Comparison of ENCODE assay signal across 27 cellular contexts in genomic region chr5:5273976-5274375, GRCh38.
"Had no signal": no experiment of that assay in that cellular context is flagged by ENCODE, and none has a peak within 500 bp of the region (broad histone marks: within the 10 kb centered on the region; RNA-seq: fewer than 3 reads in every experiment).

No MANE protein-coding gene starts in this region.

- H3K27me3 Mint-ChIP-seq: naive B cell; natural killer cell treated with Interleukin-12 subunit alpha and Interleukin-12 subunit beta and Interleukin-15 and Interleukin-18, amount 100 ng/mL, for 72 hours; progenitor cell of endocrine pancreas; stimulated activated naive B cell treated with anti-CD40 and anti-IgM and Interleukin-4, amounts not matched to agents 10 μg/mL and 1 μg/mL and 100 μg/mL, for 72 hours; stimulated activated naive CD8-positive, alpha-beta T cell treated with anti-CD3 and anti-CD28 coated beads, Interleukin-15, Interleukin-2, amounts not matched to agents 100 ng/mL and 50 ng/mL, for 24 hours had no signal

- H3K27ac Mint-ChIP-seq: naive thymus-derived CD8-positive, alpha-beta T cell; natural killer cell treated with Interleukin-12 subunit alpha and Interleukin-12 subunit beta and Interleukin-15 and Interleukin-18, amount 100 ng/mL, for 72 hours; progenitor cell of endocrine pancreas; stimulated activated effector memory CD8-positive, alpha-beta T cell treated with anti-CD3 and anti-CD28 coated beads, Interleukin-12 subunit alpha, Interleukin-12 subunit beta, amount 100 ng/mL, for 72 hours; stimulated activated naive B cell treated with anti-CD40 and anti-IgM and Interleukin-4, amounts not matched to agents 10 μg/mL and 1 μg/mL and 100 μg/mL, for 72 hours; stimulated activated naive CD8-positive, alpha-beta T cell treated with anti-CD3 and anti-CD28 coated beads, Interleukin-15, Interleukin-2, amounts not matched to agents 100 ng/mL and 50 ng/mL, for 24 hours had no signal

- H3K4me3 ChIP-seq: ovary, psoas muscle, right lobe of liver, sigmoid colon, stomach, thoracic aorta, thyroid gland, transverse colon, upper lobe of left lung, vagina had no signal

- H3K4me1 ChIP-seq: parathyroid adenoma, psoas muscle, right lobe of liver, vagina had no signal

- H2AFZ ChIP-seq: parathyroid adenoma had no signal

- H3K4me3 Mint-ChIP-seq: naive B cell; naive thymus-derived CD8-positive, alpha-beta T cell; natural killer cell treated with Interleukin-12 subunit alpha and Interleukin-12 subunit beta and Interleukin-15 and Interleukin-18, amount 100 ng/mL, for 72 hours; stimulated activated effector memory CD8-positive, alpha-beta T cell treated with anti-CD3 and anti-CD28 coated beads, Interleukin-12 subunit alpha, Interleukin-12 subunit beta, amount 100 ng/mL, for 72 hours; stimulated activated naive B cell treated with anti-CD40 and anti-IgM and Interleukin-4, amounts not matched to agents 10 μg/mL and 1 μg/mL and 100 μg/mL, for 72 hours; stimulated activated naive CD8-positive, alpha-beta T cell treated with anti-CD3 and anti-CD28 coated beads, Interleukin-15, Interleukin-2, amounts not matched to agents 100 ng/mL and 50 ng/mL, for 24 hours had no signal

- H3K27ac ChIP-seq: neutrophil, ovary, parathyroid adenoma, psoas muscle, right lobe of liver, sigmoid colon, stomach, thoracic aorta, thyroid gland, transverse colon, upper lobe of left lung, vagina had no signal

- H3K36me3 ChIP-seq: neutrophil, ovary, right lobe of liver, sigmoid colon, stomach, thoracic aorta, thyroid gland, transverse colon, upper lobe of left lung, vagina had no signal

- H3K9me3 Mint-ChIP-seq: stimulated activated naive B cell treated with anti-CD40 and anti-IgM and Interleukin-4, amounts not matched to agents 10 μg/mL and 1 μg/mL and 100 μg/mL, for 72 hours had no signal

- DNase-seq: naive B cell; naive thymus-derived CD8-positive, alpha-beta T cell; nucleus accumbens; ovary; psoas muscle; right cardiac atrium; right lobe of liver; sigmoid colon; small intestine; stimulated activated CD4-positive, alpha-beta T cell treated with anti-CD3 and anti-CD28 coated beads, Interleukin-15, amount 100 ng/mL, for 24 hours; stimulated activated CD4-positive, alpha-beta T cell treated with anti-CD3 and anti-CD28 coated beads, Interleukin-2, amount 100 ng/mL, for 24 hours; stimulated activated CD4-positive, alpha-beta T cell treated with anti-CD3 and anti-CD28 coated beads, Interleukin-2, amount 100 ng/mL, for 48 hours; stimulated activated CD4-positive, alpha-beta T cell treated with anti-CD3 and anti-CD28 coated beads, Interleukin-4, amount 100 ng/mL, for 24 hours; stimulated activated naive B cell treated with anti-CD40 and anti-IgM and Interleukin-4, amounts not matched to agents 10 μg/mL and 1 μg/mL and 100 μg/mL, for 72 hours; stimulated activated naive CD4-positive, alpha-beta T cell treated with Interleukin-2 at 50 U/mL for 16 hours; stomach; thyroid gland; transverse colon; upper lobe of left lung had no signal

- H3K27me3 ChIP-seq: neutrophil, ovary, right lobe of liver, sigmoid colon, stomach, thyroid gland, transverse colon, upper lobe of left lung, vagina had no signal

- H3K36me3 Mint-ChIP-seq: naive B cell; naive thymus-derived CD8-positive, alpha-beta T cell; natural killer cell treated with Interleukin-12 subunit alpha and Interleukin-12 subunit beta and Interleukin-15 and Interleukin-18, amount 100 ng/mL, for 72 hours; stimulated activated effector memory CD8-positive, alpha-beta T cell treated with anti-CD3 and anti-CD28 coated beads, Interleukin-12 subunit alpha, Interleukin-12 subunit beta, amount 100 ng/mL, for 72 hours; stimulated activated naive B cell treated with anti-CD40 and anti-IgM and Interleukin-4, amounts not matched to agents 10 μg/mL and 1 μg/mL and 100 μg/mL, for 72 hours had no signal

- H3K9ac ChIP-seq: parathyroid adenoma had no signal

- ATAC-seq: naive thymus-derived CD8-positive, alpha-beta T cell; natural killer cell treated with Interleukin-12 subunit alpha and Interleukin-12 subunit beta and Interleukin-15 and Interleukin-18, amount 100 ng/mL, for 72 hours; psoas muscle; right cardiac atrium; right lobe of liver; stimulated activated effector memory CD8-positive, alpha-beta T cell treated with anti-CD3 and anti-CD28 coated beads, Interleukin-12 subunit alpha, Interleukin-12 subunit beta, amount 100 ng/mL, for 72 hours; stimulated activated naive B cell treated with anti-CD40 and anti-IgM and Interleukin-4, amounts not matched to agents 10 μg/mL and 1 μg/mL and 100 μg/mL, for 72 hours had no signal

- H3K4me1 Mint-ChIP-seq: naive B cell; naive thymus-derived CD8-positive, alpha-beta T cell; stimulated activated effector memory CD8-positive, alpha-beta T cell treated with anti-CD3 and anti-CD28 coated beads, Interleukin-12 subunit alpha, Interleukin-12 subunit beta, amount 100 ng/mL, for 72 hours; stimulated activated naive B cell treated with anti-CD40 and anti-IgM and Interleukin-4, amounts not matched to agents 10 μg/mL and 1 μg/mL and 100 μg/mL, for 72 hours had no signal

- H3K9me3 ChIP-seq: neutrophil, ovary, psoas muscle, right lobe of liver, sigmoid colon, stomach, thoracic aorta, thyroid gland, transverse colon, upper lobe of left lung, vagina had no signal

- H3K79me2 ChIP-seq: parathyroid adenoma had no signal
